In genomic region chr5:138444774-138445546, GRCh38 we compare ENCODE assay signal across 30 cellular contexts.
"Had no signal": no experiment of that assay in that cellular context is flagged by ENCODE, and none has a peak within 500 bp of the region (broad histone marks: within the 10 kb centered on the region; RNA-seq: fewer than 3 reads in every experiment).

No MANE protein-coding gene starts in this region.

- H3K4me3 ChIP-seq: ascending aorta, cardiac muscle cell, coronary artery, dorsolateral prefrontal cortex, gastrocnemius medialis, testis, uterus had no signal

- DNase-seq: activated CD4-positive, alpha-beta memory T cell treated with anti-CD3 and anti-CD28 coated beads for 36 hours; activated CD4-positive, alpha-beta T cell treated with anti-CD3 and anti-CD28 coated beads, Interleukin-2, amount 10 ng/mL, durations not matched to agents 24 days and 14 days; activated CD4-positive, CD25-positive, alpha-beta regulatory T cell treated with anti-CD3 and anti-CD28 coated beads, Interleukin-2, amount 50 U/mL, for 72 hours; activated CD8-positive, alpha-beta memory T cell treated with anti-CD3 and anti-CD28 coated beads, Interleukin-2, amount 50 U/mL, for 4 hours; activated gamma-delta T cell; activated naive CD4-positive, alpha-beta T cell treated with anti-CD3 and anti-CD28 coated beads, Interleukin-2, amount 10 ng/mL, durations not matched to agents 7 days and 5 days; activated naive CD8-positive, alpha-beta T cell treated with anti-CD3 and anti-CD28 coated beads, Interleukin-2, amount 10 ng/mL, durations not matched to agents 7 days and 5 days; cerebellar nuclear complex; effector memory CD4-positive, alpha-beta T cell; gastrocnemius medialis; glutamatergic neuron; left cardiac atrium; left ventricle myocardium superior; occipital lobe; stimulated activated CD4-positive, alpha-beta T cell treated with anti-CD3 and anti-CD28 coated beads, Interleukin-1b, Interleukin-23, amount 100 ng/mL, for 48 hours; stimulated activated CD4-positive, alpha-beta T cell treated with anti-CD3 and anti-CD28 coated beads, Interleukin-4, amount 100 ng/mL, for 4 hours; stimulated activated CD8-positive, alpha-beta memory T cell treated with anti-CD3 and anti-CD28 coated beads, Interleukin-4, amount 100 ng/mL, for 48 hours; stimulated activated naive B cell treated with anti-CD40 and anti-IgM and Interleukin-4, amounts not matched to agents 10 μg/mL and 1 μg/mL and 100 μg/mL, for 72 hours; T-helper 17 cell; T1000; testis; uterus; WERI-Rb-1 had no signal

- H3K9me3 Mint-ChIP-seq: activated CD4-positive, alpha-beta memory T cell treated with anti-CD3 and anti-CD28 coated beads for 36 hours; activated CD4-positive, alpha-beta T cell treated with anti-CD3 and anti-CD28 coated beads, Interleukin-2, amount 10 ng/mL, durations not matched to agents 24 days and 14 days; activated naive CD4-positive, alpha-beta T cell treated with anti-CD3 and anti-CD28 coated beads, Interleukin-2, amount 10 ng/mL, durations not matched to agents 7 days and 5 days; activated naive CD8-positive, alpha-beta T cell treated with anti-CD3 and anti-CD28 coated beads, Interleukin-2, amount 10 ng/mL, durations not matched to agents 7 days and 5 days; activated T-cell treated with anti-CD3 and anti-CD28 coated beads, Interleukin-2, amount 50 U/mL, for 24 hours; brain; stimulated activated naive B cell treated with anti-CD40 and anti-IgM and Interleukin-4, amounts not matched to agents 10 μg/mL and 1 μg/mL and 100 μg/mL, for 72 hours had no signal

- H3K9me3 ChIP-seq: ascending aorta, gastrocnemius medialis, testis, uterus had no signal

- H3K4me3 Mint-ChIP-seq: activated CD4-positive, alpha-beta memory T cell treated with anti-CD3 and anti-CD28 coated beads for 36 hours; activated CD4-positive, alpha-beta T cell treated with anti-CD3 and anti-CD28 coated beads, Interleukin-2, amount 10 ng/mL, durations not matched to agents 24 days and 14 days; activated naive CD4-positive, alpha-beta T cell treated with anti-CD3 and anti-CD28 coated beads, Interleukin-2, amount 10 ng/mL, durations not matched to agents 7 days and 5 days; activated naive CD8-positive, alpha-beta T cell treated with anti-CD3 and anti-CD28 coated beads, Interleukin-2, amount 10 ng/mL, durations not matched to agents 7 days and 5 days; activated T-cell treated with anti-CD3 and anti-CD28 coated beads, Interleukin-2, amount 50 U/mL, for 24 hours; brain; stimulated activated naive B cell treated with anti-CD40 and anti-IgM and Interleukin-4, amounts not matched to agents 10 μg/mL and 1 μg/mL and 100 μg/mL, for 72 hours; T-helper 17 cell had no signal

- H3K27me3 ChIP-seq: ascending aorta, cardiac muscle cell, dorsolateral prefrontal cortex, gastrocnemius medialis, testis, uterus had no signal

- H3K27ac ChIP-seq: ascending aorta, cardiac muscle cell, coronary artery, dorsolateral prefrontal cortex, gastrocnemius medialis, testis, uterus, WERI-Rb-1 had no signal

- H3K27ac Mint-ChIP-seq: activated CD4-positive, alpha-beta memory T cell treated with anti-CD3 and anti-CD28 coated beads for 36 hours; activated CD4-positive, alpha-beta T cell treated with anti-CD3 and anti-CD28 coated beads, Interleukin-2, amount 10 ng/mL, durations not matched to agents 24 days and 14 days; activated naive CD4-positive, alpha-beta T cell treated with anti-CD3 and anti-CD28 coated beads, Interleukin-2, amount 10 ng/mL, durations not matched to agents 7 days and 5 days; activated naive CD8-positive, alpha-beta T cell treated with anti-CD3 and anti-CD28 coated beads, Interleukin-2, amount 10 ng/mL, durations not matched to agents 7 days and 5 days; activated T-cell treated with anti-CD3 and anti-CD28 coated beads, Interleukin-2, amount 50 U/mL, for 24 hours; stimulated activated naive B cell treated with anti-CD40 and anti-IgM and Interleukin-4, amounts not matched to agents 10 μg/mL and 1 μg/mL and 100 μg/mL, for 72 hours; T-helper 17 cell had no signal

- H3K27me3 Mint-ChIP-seq: activated CD4-positive, alpha-beta T cell treated with anti-CD3 and anti-CD28 coated beads, Interleukin-2, amount 10 ng/mL, durations not matched to agents 24 days and 14 days; activated naive CD8-positive, alpha-beta T cell treated with anti-CD3 and anti-CD28 coated beads, Interleukin-2, amount 10 ng/mL, durations not matched to agents 7 days and 5 days; T-helper 17 cell had no signal

- H3K4me1 ChIP-seq: uterus had no signal

- H3K36me3 Mint-ChIP-seq: activated naive CD4-positive, alpha-beta T cell treated with anti-CD3 and anti-CD28 coated beads, Interleukin-2, amount 10 ng/mL, durations not matched to agents 7 days and 5 days; activated naive CD8-positive, alpha-beta T cell treated with anti-CD3 and anti-CD28 coated beads, Interleukin-2, amount 10 ng/mL, durations not matched to agents 7 days and 5 days; stimulated activated naive B cell treated with anti-CD40 and anti-IgM and Interleukin-4, amounts not matched to agents 10 μg/mL and 1 μg/mL and 100 μg/mL, for 72 hours had no signal

- ATAC-seq: gastrocnemius medialis; left cardiac atrium; left ventricle myocardium superior; right cardiac atrium; stimulated activated naive B cell treated with anti-CD40 and anti-IgM and Interleukin-4, amounts not matched to agents 10 μg/mL and 1 μg/mL and 100 μg/mL, for 72 hours; T-helper 17 cell had no signal

- H3K36me3 ChIP-seq: ascending aorta, cardiac muscle cell, gastrocnemius medialis, uterus, WERI-Rb-1 had no signal
